Comparison of ENCODE assay signal across 20 cellular contexts in the genomic region with DNA sequence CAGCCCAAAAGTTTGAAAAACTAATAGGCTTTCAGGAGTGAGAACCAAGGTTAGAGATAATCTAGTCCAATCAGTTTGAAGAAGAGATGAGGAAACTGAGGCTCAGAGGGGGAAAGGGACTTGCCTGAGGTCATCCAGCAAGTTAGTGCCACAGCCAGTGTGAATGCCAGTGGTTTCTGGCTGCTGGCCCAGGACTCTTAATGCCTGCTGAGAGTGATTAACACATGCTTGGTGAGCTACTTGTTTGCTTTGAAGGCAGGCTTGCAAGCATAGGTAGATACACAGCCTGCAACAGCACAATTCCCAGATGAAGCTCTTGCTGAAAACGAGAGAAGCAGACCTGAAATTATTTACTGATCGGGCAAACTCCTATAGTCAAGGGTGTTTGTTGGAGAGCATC.
DNase-seq lines count a peak whose midpoint lies in the region; ATAC-seq and TF ChIP-seq lines count a peak whose summit lies in the region.
"Had no signal": no experiment of that assay in that cellular context is flagged by ENCODE, and none has a peak within 500 bp of the region (broad histone marks: within the 10 kb centered on the region; RNA-seq: fewer than 3 reads in every experiment).

No MANE protein-coding gene starts in this region.

- 28 to 39% (median 35%) methylated on average over 2 of the region's 2 CpGs for WGBS in heart left ventricle, 4 donors
- WGBS in thyroid gland, 2 donors, result 17 to 18% methylated on average over 2 of the region's 2 CpGs

- H3K4me3 ChIP-seq in heart left ventricle (no peak overlapping the region), thyroid gland (replicated peaks in 1 of 3) (no peak overlapping the region)
- H3K4me3 ChIP-seq: esophagus muscularis mucosa, K562, mucosa of descending colon, skin epidermis, tibial nerve had no signal

- TF ChIP-seq CTCF in heart left ventricle (IDR thresholded peaks at IDR 0.05) (no peak), thyroid gland (IDR thresholded peaks at IDR 0.05) (no peak)

- ATAC-seq in heart left ventricle (peak in 3 of 4 donors; percentile 27 to 52 (median 41)), HG02610 (IDR thresholded peaks at IDR 0.05; ENCODE audit: unreplicated experiment) (no peak)
- ATAC-seq: K562; mucosa of descending colon; stimulated activated memory B cell treated with anti-CD40 and anti-IgM and Interleukin-4, amounts not matched to agents 10 μg/mL and 1 μg/mL and 100 μg/mL, for 72 hours had no signal

- no peaks in the 10 kb centered on the region for H3K36me3 ChIP-seq in heart left ventricle
- no peaks in the 10 kb centered on the region for H3K36me3 ChIP-seq in thyroid gland
- H3K36me3 ChIP-seq: esophagus muscularis mucosa, tibial nerve had no signal

- intact Hi-C loops in heart left ventricle (cut with DNase I), result no loop called here
- intact Hi-C loops in thyroid gland (cut with DNase I), result no loop called here

- H3K27me3 ChIP-seq in heart left ventricle, result peaks cover 0 to 10% (median 0%) of the 10 kb centered on the region in 9 donors
- H3K27me3 ChIP-seq in thyroid gland, result no peaks in the 10 kb centered on the region

- H3K4me1 ChIP-seq in heart left ventricle, result peaks cover 0 to 64% (median 12%) of the 10 kb centered on the region in 12 donors
- no peaks in the 10 kb centered on the region for H3K4me1 ChIP-seq in thyroid gland
- H3K4me1 ChIP-seq: tibial nerve had no signal

- H3K27ac ChIP-seq in heart left ventricle (peak overlapping the region in 8 of 12 donors; percentile 3 to 86 (median 41)), thyroid gland (no peak overlapping the region)
- H3K27ac ChIP-seq: esophagus muscularis mucosa, skin epidermis, tibial nerve had no signal

- DNase-seq in NCI-H510A treated with DMSO at 0.1 percent for 48 hours (lab: John Stamatoyannopoulos, UW), result peak; percentile 9
- DNase-seq in NCI-H510A (lab: John Stamatoyannopoulos, UW), result no peak
- peak; percentile 37 for DNase-seq in NCI-H345 (lab: John Stamatoyannopoulos, UW)
- DNase-seq in heart left ventricle, result peak; percentile 59 to 87 (median 72)
- peak; percentile 60 to 61 for DNase-seq in thyroid gland
- DNase-seq in GM03348 (ENCODE audit: low spot score), result no peak
- no peak for DNase-seq in HuH-7.5 (ENCODE audit: low spot score)
- DNase-seq: activated CD4-positive, alpha-beta T cell treated with anti-CD3 and anti-CD28 coated beads for 1 hour; CD4-positive, CD25-positive, alpha-beta regulatory T cell; cortex of kidney; head of caudate nucleus; HFFc6; mucosa of descending colon; occipital lobe had no signal

- no peak for TF ChIP-seq POLR2A in heart left ventricle (IDR thresholded peaks at IDR 0.05)
- no peak for TF ChIP-seq POLR2A in thyroid gland (IDR thresholded peaks at IDR 0.05)

- H3K9me3 ChIP-seq in heart left ventricle (no peaks in the 10 kb centered on the region), thyroid gland (no peaks in the 10 kb centered on the region)
- H3K9me3 ChIP-seq: esophagus muscularis mucosa, mucosa of descending colon, tibial nerve had no signal

Comparison
In these comparisons a context has a peak if more than half of its experiments do, and no peak if none do; other contexts are left out.
1. DNase-seq: peak in NCI-H510A treated with DMSO at 0.1 percent for 48 hours (single experiment), NCI-H345 (single experiment), heart left ventricle (5 of 5) and thyroid gland (2 of 2); none in NCI-H510A (single experiment), GM03348 (single experiment) and HuH-7.5 (single experiment).
2. H3K27ac ChIP-seq: peak in heart left ventricle (8 of 12); none in thyroid gland (0 of 3).